ENCODE assay signal across 1 cellular context in the genomic region with DNA sequence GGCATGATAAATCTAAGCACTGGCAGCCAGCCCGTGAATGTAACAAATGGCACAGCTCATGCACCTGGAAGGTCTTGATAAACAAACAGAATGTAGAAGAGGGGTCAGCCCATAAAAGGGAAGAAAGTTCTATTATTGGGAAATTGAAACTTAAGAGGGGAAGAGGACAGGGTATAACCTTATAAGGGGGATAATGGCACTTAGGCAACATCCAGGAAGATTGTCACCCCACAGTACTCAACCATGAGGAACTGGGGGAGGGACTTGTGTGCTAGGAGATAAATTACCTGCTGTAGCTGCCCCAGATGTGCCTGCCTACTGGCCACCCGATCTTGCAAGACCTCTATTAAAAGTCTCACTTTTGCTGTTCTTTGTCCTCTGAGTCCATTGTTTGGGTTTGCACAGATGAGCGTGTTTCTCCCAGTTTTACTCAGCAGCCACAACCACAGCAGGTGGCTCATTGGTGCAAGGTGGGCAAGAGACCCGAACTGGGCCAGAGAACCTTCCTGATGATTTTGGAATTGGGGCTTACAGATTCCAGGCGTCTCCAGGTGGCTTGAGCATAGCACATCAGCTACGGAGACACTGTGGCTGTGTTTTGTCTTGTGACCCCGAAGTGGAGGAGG.
TF ChIP-seq lines count a peak whose summit lies in the region.

No MANE protein-coding gene starts in this region.

TF ChIP-seq in Ishikawa, 13 proteins besides CTCF, POLR2A, EP300 and RAD21 (continued from another document):
- TF ChIP-seq, protein P1, sequence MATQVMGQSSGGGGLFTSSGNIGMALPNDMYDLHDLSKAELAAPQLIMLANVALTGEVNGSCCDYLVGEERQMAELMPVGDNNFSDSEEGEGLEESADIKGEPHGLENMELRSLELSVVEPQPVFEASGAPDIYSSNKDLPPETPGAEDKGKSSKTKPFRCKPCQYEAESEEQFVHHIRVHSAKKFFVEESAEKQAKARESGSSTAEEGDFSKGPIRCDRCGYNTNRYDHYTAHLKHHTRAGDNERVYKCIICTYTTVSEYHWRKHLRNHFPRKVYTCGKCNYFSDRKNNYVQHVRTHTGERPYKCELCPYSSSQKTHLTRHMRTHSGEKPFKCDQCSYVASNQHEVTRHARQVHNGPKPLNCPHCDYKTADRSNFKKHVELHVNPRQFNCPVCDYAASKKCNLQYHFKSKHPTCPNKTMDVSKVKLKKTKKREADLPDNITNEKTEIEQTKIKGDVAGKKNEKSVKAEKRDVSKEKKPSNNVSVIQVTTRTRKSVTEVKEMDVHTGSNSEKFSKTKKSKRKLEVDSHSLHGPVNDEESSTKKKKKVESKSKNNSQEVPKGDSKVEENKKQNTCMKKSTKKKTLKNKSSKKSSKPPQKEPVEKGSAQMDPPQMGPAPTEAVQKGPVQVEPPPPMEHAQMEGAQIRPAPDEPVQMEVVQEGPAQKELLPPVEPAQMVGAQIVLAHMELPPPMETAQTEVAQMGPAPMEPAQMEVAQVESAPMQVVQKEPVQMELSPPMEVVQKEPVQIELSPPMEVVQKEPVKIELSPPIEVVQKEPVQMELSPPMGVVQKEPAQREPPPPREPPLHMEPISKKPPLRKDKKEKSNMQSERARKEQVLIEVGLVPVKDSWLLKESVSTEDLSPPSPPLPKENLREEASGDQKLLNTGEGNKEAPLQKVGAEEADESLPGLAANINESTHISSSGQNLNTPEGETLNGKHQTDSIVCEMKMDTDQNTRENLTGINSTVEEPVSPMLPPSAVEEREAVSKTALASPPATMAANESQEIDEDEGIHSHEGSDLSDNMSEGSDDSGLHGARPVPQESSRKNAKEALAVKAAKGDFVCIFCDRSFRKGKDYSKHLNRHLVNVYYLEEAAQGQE (IDR thresholded peaks at IDR 0.05; ENCODE audit: low read depth), result no peak
- no peak for TF ChIP-seq NFIC (IDR thresholded peaks at IDR 0.05)
